In the genomic region with DNA sequence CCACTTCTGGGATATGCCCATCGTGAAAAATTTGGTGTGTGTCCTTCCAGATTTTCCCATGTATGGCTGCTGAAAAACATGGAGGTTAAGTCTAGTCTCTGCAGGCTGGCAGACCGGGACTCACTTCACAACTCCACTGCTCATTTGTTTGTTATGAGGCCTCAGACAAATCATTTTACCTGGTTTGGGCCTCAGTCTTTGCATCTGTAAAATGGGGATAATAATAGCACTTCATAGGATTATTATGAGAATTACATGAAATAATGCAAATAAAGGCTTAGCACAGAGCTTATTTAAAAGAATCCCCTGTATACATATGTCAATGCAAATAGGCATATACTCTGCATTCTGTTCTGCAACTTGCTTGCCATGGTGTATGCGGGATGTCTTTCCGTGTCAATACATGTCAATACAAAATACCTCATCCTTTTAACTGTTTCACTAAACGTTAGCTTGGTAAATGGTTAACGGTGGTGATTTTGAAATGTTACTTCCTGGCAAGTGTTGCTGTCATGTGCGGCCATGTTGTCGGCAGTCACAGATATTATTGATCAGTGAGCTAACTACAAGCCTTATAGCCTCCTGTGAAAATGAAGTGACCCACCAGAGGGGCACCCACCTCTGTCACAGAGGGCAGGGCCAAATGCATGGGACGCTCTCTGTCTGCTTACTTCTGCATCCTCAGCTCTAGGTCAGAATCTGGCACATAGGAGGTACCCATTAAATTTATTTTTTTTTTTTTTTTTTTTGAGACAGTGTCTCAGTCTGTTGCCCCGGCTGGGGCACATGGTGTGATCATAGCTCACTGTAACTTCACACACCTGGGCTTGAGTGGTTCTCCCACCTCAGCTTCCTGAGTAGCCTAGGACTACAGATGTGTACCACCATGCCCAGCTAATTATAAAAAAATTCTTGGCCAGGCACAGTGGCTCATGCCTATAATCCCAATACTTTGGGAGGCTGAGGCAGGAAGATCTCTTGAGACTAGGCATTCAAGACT, we compare ENCODE assay signal across 13 cellular contexts. TPM values are rescaled to one million over a fixed set of nuclear protein-coding genes. Genes with fewer than 3 reads are reported as not detected.
A peak's percentile ranks its signal among the peaks of the same experiment; 100 is the strongest.
DNase-seq lines count a peak whose midpoint lies in the region; ATAC-seq lines count a peak whose summit lies in the region.
"Had no signal": no experiment of that assay in that cellular context is flagged by ENCODE, and none has a peak within 500 bp of the region (broad histone marks: within the 10 kb centered on the region; RNA-seq: fewer than 3 reads in every experiment).

No MANE protein-coding gene starts in this region.

- H3K27ac Mint-ChIP-seq in naive thymus-derived CD4-positive, alpha-beta T cell = peak overlapping the region; percentile 90 to 99 (median 97)

- CTCF ChIA-PET in naive thymus-derived CD4-positive, alpha-beta T cell (lab: Charles Lee) = interaction anchor here (0.8 to 3.2 kb wide), 8 partner anchors 10 to 131 kb away, joined by 3 to 19 read pairs (median 4); no protein-coding TSS in a partner anchor

- no peaks in the 10 kb centered on the region for H3K27me3 Mint-ChIP-seq in activated T-cell treated with anti-CD3 and anti-CD28 coated beads, Interleukin-2, amount 50 U/mL, for 4 hours (ENCODE audit: low read depth)
- H3K27me3 Mint-ChIP-seq in naive thymus-derived CD4-positive, alpha-beta T cell = no peaks in the 10 kb centered on the region

- H3K9me3 Mint-ChIP-seq in activated T-cell treated with anti-CD3 and anti-CD28 coated beads, Interleukin-2, amount 50 U/mL, for 4 hours = no peaks in the 10 kb centered on the region
- peaks cover 0 to 2% (median 0%) of the 10 kb centered on the region in 11 donors for H3K9me3 Mint-ChIP-seq in naive thymus-derived CD4-positive, alpha-beta T cell

- no peaks in the 10 kb centered on the region for H3K9me3 ChIP-seq in naive thymus-derived CD4-positive, alpha-beta T cell (ENCODE audit: control insufficient read depth in 2 of 3, low read length in 3 of 3)
- H3K9me3 ChIP-seq: A549, adrenal gland, gastroesophageal sphincter had no signal

- peaks cover 39 to 41% of the 10 kb centered on the region in 2 donors for H3K4me1 ChIP-seq in naive thymus-derived CD4-positive, alpha-beta T cell (ENCODE audit: control insufficient read depth in 2 of 2, insufficient read depth in 2 of 2, low read length in 2 of 2)
- H3K4me1 ChIP-seq: A549 had no signal

- peak overlapping the region; percentile 76 for H3K4me3 Mint-ChIP-seq in activated T-cell treated with anti-CD3 and anti-CD28 coated beads, Interleukin-2, amount 50 U/mL, for 4 hours
- H3K4me3 Mint-ChIP-seq in naive thymus-derived CD4-positive, alpha-beta T cell = peak overlapping the region; percentile 88 to 100 (median 98)

- H3K4me1 Mint-ChIP-seq in activated T-cell treated with anti-CD3 and anti-CD28 coated beads, Interleukin-2, amount 50 U/mL, for 4 hours (ENCODE audit: low read depth) = peaks cover 58% of the 10 kb centered on the region
- H3K4me1 Mint-ChIP-seq in naive thymus-derived CD4-positive, alpha-beta T cell = peaks cover 24 to 56% (median 48%) of the 10 kb centered on the region in 7 donors

- peaks cover 4% of the 10 kb centered on the region for H3K36me3 Mint-ChIP-seq in activated T-cell treated with anti-CD3 and anti-CD28 coated beads, Interleukin-2, amount 50 U/mL, for 4 hours (ENCODE audit: insufficient read depth)
- peaks cover 12 to 52% (median 37%) of the 10 kb centered on the region in 5 donors for H3K36me3 Mint-ChIP-seq in naive thymus-derived CD4-positive, alpha-beta T cell

- peak overlapping the region; percentile 55 for H3K4me3 ChIP-seq in naive thymus-derived CD4-positive, alpha-beta T cell (ENCODE audit: low read length)
- H3K4me3 ChIP-seq: A549, adrenal gland, gastroesophageal sphincter had no signal

- peak; percentile 63 for DNase-seq in activated CD8-positive, alpha-beta memory T cell treated with anti-CD3 and anti-CD28 coated beads for 24 hours
- no peak for DNase-seq in activated CD8-positive, alpha-beta memory T cell treated with anti-CD3 and anti-CD28 coated beads, Interleukin-2, amount 50 U/mL, for 4 hours
- DNase-seq in activated T-cell treated with anti-CD3 and anti-CD28 coated beads, Interleukin-2, amount 50 U/mL, for 4 hours = no peak
- DNase-seq in naive thymus-derived CD4-positive, alpha-beta T cell = peak in 5 of 9 donors; percentile 50 to 68 (median 62)
- DNase-seq in RPMI8226 (no peak), hippocampal formation (lab: John Stamatoyannopoulos, UW) (no peak)
- DNase-seq: adrenal gland, Calu3, NCI-H2081 treated with DMSO at 0.1 percent for 48 hours had no signal

- intact Hi-C loops in naive thymus-derived CD4-positive, alpha-beta T cell (cut with micrococcal nuclease) = loop anchor here (1.0 to 2.0 kb wide), 3 partner anchors 9 to 36 kb away; no protein-coding TSS in a partner anchor

- POLR2A ChIA-PET in naive thymus-derived CD4-positive, alpha-beta T cell (lab: Charles Lee) = interaction anchor here (0.6 to 28.2 kb wide), 17 partner anchors 5 to 322 kb away, joined by 3 to 738 read pairs (median 4); partner anchors contain the start of genes BSDC1, FAM167B, HDAC1 and IQCC

- ATAC-seq in HG03354 (IDR thresholded peaks at IDR 0.05; ENCODE audit: poor library complexity, severe bottlenecking, unreplicated experiment) (peak; percentile 31), GM21717 (IDR thresholded peaks at IDR 0.05; ENCODE audit: unreplicated experiment) (no peak)
- no peak for ATAC-seq in activated T-cell treated with anti-CD3 and anti-CD28 coated beads, Interleukin-2, amount 50 U/mL, for 4 hours
- ATAC-seq in naive thymus-derived CD4-positive, alpha-beta T cell = peak; percentile 31
- ATAC-seq: A549, gastroesophageal sphincter had no signal

- H3K27ac ChIP-seq in naive thymus-derived CD4-positive, alpha-beta T cell (ENCODE audit: low read depth, low read length) = peak overlapping the region; percentile 91
- H3K27ac ChIP-seq: A549, adrenal gland, gastroesophageal sphincter had no signal

- H3K27me3 ChIP-seq in naive thymus-derived CD4-positive, alpha-beta T cell (ENCODE audit: control insufficient read depth in 2 of 2, insufficient read depth in 2 of 2, low read length in 2 of 2) = no peaks in the 10 kb centered on the region
- H3K27me3 ChIP-seq: adrenal gland had no signal

- H3K36me3 ChIP-seq in naive thymus-derived CD4-positive, alpha-beta T cell (ENCODE audit: control insufficient read depth in 2 of 3, insufficient read depth in 3 of 3, low read length in 3 of 3) = peaks cover 0 to 25% (median under 1%) of the 10 kb centered on the region in 3 experiments
- H3K36me3 ChIP-seq: adrenal gland, gastroesophageal sphincter had no signal

RNA-seq across cellular contexts. Expression of gene LCK, which starts 4.3 kb away (rescaled TPM):
- 100 to 1,000 TPM; 187 to 238 (median 237) TPM for total RNA-seq in activated T-cell treated with anti-CD3 and anti-CD28 coated beads, Interleukin-2, amount 50 U/mL, for 4 hours
- total RNA-seq in naive thymus-derived CD4-positive, alpha-beta T cell = 100 to 1,000 TPM; 245 to 509 (median 469) TPM
- polyA plus RNA-seq in naive thymus-derived CD4-positive, alpha-beta T cell = 1,000 to 10,000 TPM in 1 of 2 donors, 100 to 1,000 TPM in 1; 897 to 1,109 TPM

RNA-seq across cellular contexts. Expression of gene FAM167B, which starts 8.3 kb away (rescaled TPM):
- under 1 TPM in 1 of 3 donors, not detected in 2; 0.25 TPM for total RNA-seq in activated T-cell treated with anti-CD3 and anti-CD28 coated beads, Interleukin-2, amount 50 U/mL, for 4 hours
- total RNA-seq in naive thymus-derived CD4-positive, alpha-beta T cell = 1 to 10 TPM in 3 of 5 experiments, under 1 TPM in 2; 0.48 to 2.0 (median 1.4) TPM
- not detected for polyA plus RNA-seq in naive thymus-derived CD4-positive, alpha-beta T cell

RNA-seq across cellular contexts. Expression of gene EIF3I, which starts 33.2 kb away (rescaled TPM):
- total RNA-seq in activated T-cell treated with anti-CD3 and anti-CD28 coated beads, Interleukin-2, amount 50 U/mL, for 4 hours = 100 to 1,000 TPM; 404 to 436 (median 434) TPM
- total RNA-seq in naive thymus-derived CD4-positive, alpha-beta T cell = 100 to 1,000 TPM in 3 of 5 experiments, 10 to 100 TPM in 2; 82.6 to 182 (median 104) TPM
- polyA plus RNA-seq in naive thymus-derived CD4-positive, alpha-beta T cell = 100 to 1,000 TPM; 185 to 189 TPM

RNA-seq across cellular contexts. Expression of gene TMEM234, which starts 33.2 kb away (rescaled TPM):
- total RNA-seq in activated T-cell treated with anti-CD3 and anti-CD28 coated beads, Interleukin-2, amount 50 U/mL, for 4 hours = 1 to 10 TPM; 8.0 to 9.2 (median 8.2) TPM
- 10 to 100 TPM; 15.9 to 29.6 (median 21.4) TPM for total RNA-seq in naive thymus-derived CD4-positive, alpha-beta T cell
- 1 to 10 TPM; 5.9 to 6.1 TPM for polyA plus RNA-seq in naive thymus-derived CD4-positive, alpha-beta T cell

RNA-seq across cellular contexts. Expression of gene HDAC1, which starts 36.5 kb away (rescaled TPM):
- total RNA-seq in activated T-cell treated with anti-CD3 and anti-CD28 coated beads, Interleukin-2, amount 50 U/mL, for 4 hours = 100 to 1,000 TPM; 168 to 177 (median 173) TPM
- total RNA-seq in naive thymus-derived CD4-positive, alpha-beta T cell = 100 to 1,000 TPM in 4 of 5 experiments, 10 to 100 TPM in 1; 81.8 to 205 (median 174) TPM
- 100 to 1,000 TPM; 170 to 209 TPM for polyA plus RNA-seq in naive thymus-derived CD4-positive, alpha-beta T cell

Comparison
In these comparisons a context has a peak if more than half of its experiments do, and no peak if none do; other contexts are left out.
1. DNase-seq: peak in activated CD8-positive, alpha-beta memory T cell treated with anti-CD3 and anti-CD28 coated beads for 24 hours (single experiment) and naive thymus-derived CD4-positive, alpha-beta T cell (5 of 9); none in activated CD8-positive, alpha-beta memory T cell treated with anti-CD3 and anti-CD28 coated beads, Interleukin-2, amount 50 U/mL, for 4 hours (single experiment), activated T-cell treated with anti-CD3 and anti-CD28 coated beads, Interleukin-2, amount 50 U/mL, for 4 hours (single experiment), RPMI8226 (single experiment) and hippocampal formation (0 of 2).
2. ATAC-seq: peak in HG03354 (single experiment) and naive thymus-derived CD4-positive, alpha-beta T cell (single experiment); none in activated T-cell treated with anti-CD3 and anti-CD28 coated beads, Interleukin-2, amount 50 U/mL, for 4 hours (0 of 2) and GM21717 (single experiment).